1 cellular context compared by ENCODE assay signal in the genomic region with DNA sequence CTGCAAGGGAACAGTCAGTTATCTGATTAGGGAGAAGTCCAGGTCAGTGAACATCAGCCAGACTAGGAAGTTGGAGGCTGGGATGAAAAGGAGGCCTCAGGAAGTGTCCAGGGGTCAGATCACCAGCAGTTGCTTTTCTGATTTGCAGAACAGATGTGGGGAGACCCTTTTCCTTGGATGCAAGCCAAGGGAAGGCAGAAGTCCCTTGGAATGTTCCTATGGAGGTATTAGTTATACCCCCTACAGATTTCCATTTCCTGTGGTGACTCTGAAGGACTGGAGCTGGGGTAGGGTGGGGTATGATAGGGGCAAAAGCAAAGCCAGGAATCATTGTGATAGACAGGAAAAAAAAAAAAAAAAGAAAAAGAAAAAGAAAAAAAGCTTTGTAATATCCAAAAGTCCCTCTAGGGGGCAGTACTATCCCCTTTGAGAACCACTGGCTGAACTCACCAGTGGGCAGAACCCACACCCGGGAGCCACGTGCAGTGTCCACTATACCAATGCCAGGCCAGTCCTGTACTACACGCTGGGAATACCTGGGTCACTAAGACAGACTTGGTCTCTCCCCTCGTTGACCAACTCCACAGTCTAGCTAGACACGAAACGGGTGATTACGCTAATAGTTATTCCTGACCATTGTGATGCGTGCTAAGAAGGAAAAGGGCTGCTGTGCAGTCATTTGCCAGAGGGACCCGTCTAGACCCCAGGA.
TF ChIP-seq lines count a peak whose summit lies in the region.

No MANE protein-coding gene starts in this region.

TF ChIP-seq in SK-N-SH, 30 proteins besides CTCF, POLR2A, EP300 and RAD21 (continued from another document):
- TF ChIP-seq FOSL2 (IDR thresholded peaks at IDR 0.05; ENCODE audit: borderline replicate concordance, low read depth) (no peak), NFIC (IDR thresholded peaks at IDR 0.05; ENCODE audit: borderline replicate concordance) (no peak), RCOR1 (IDR thresholded peaks at IDR 0.05; ENCODE audit: low read length) (no peak), GABPA (IDR thresholded peaks at IDR 0.05; ENCODE audit: low read depth) (no peak), RFX5 (IDR thresholded peaks at IDR 0.05; ENCODE audit: low read length) (no peak), TAF1 (IDR thresholded peaks at IDR 0.05; ENCODE audit: borderline replicate concordance, low read depth, low read length) (no peak), TCF12 (IDR thresholded peaks at IDR 0.05) (no peak), FOXM1 (IDR thresholded peaks at IDR 0.05; ENCODE audit: low read depth) (no peak), RXRA (IDR thresholded peaks at IDR 0.05; ENCODE audit: borderline replicate concordance, low read depth) (no peak), MEF2A (IDR thresholded peaks at IDR 0.05; ENCODE audit: borderline replicate concordance, low read depth) (no peak)
- TF ChIP-seq, protein P1, sequence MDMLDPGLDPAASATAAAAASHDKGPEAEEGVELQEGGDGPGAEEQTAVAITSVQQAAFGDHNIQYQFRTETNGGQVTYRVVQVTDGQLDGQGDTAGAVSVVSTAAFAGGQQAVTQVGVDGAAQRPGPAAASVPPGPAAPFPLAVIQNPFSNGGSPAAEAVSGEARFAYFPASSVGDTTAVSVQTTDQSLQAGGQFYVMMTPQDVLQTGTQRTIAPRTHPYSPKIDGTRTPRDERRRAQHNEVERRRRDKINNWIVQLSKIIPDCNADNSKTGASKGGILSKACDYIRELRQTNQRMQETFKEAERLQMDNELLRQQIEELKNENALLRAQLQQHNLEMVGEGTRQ (IDR thresholded peaks at IDR 0.05; ENCODE audit: borderline replicate concordance, low read depth, low read length) = no peak
- TF ChIP-seq, protein P2, sequence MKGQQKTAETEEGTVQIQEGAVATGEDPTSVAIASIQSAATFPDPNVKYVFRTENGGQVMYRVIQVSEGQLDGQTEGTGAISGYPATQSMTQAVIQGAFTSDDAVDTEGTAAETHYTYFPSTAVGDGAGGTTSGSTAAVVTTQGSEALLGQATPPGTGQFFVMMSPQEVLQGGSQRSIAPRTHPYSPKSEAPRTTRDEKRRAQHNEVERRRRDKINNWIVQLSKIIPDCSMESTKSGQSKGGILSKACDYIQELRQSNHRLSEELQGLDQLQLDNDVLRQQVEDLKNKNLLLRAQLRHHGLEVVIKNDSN (IDR thresholded peaks at IDR 0.05; ENCODE audit: borderline replicate concordance, low read depth) = no peak
